In genomic region chr7:99553039-99553438, GRCh38 we compare ENCODE assay signal across 22 cellular contexts. TPM values are rescaled to one million over a fixed set of nuclear protein-coding genes. Genes with fewer than 3 reads are reported as not detected.
DNase-seq lines count a peak whose midpoint lies in the region; TF ChIP-seq lines count a peak whose summit lies in the region.
"Had no signal": no experiment of that assay in that cellular context is flagged by ENCODE, and none has a peak within 500 bp of the region (broad histone marks: within the 10 kb centered on the region; RNA-seq: fewer than 3 reads in every experiment).

No MANE protein-coding gene starts in this region.

- H3K9me3 Mint-ChIP-seq in activated naive CD8-positive, alpha-beta T cell (ENCODE audit: low read depth) = no peaks in the 10 kb centered on the region
- H3K9me3 Mint-ChIP-seq in activated naive CD8-positive, alpha-beta T cell treated with anti-CD3 and anti-CD28 coated beads for 36 hours = peaks cover 5% of the 10 kb centered on the region
- no peaks in the 10 kb centered on the region for H3K9me3 Mint-ChIP-seq in HFFc6
- H3K9me3 Mint-ChIP-seq in glutamatergic neuron (ENCODE audit: unreplicated experiment) = peaks cover 18% of the 10 kb centered on the region

- H3K27ac ChIP-seq in stomach smooth muscle (ENCODE audit: low read length) (peak overlapping the region; percentile 37), SJCRH30 (no peak overlapping the region)

- peaks cover 13 to 16% of the 10 kb centered on the region in 2 donors for H3K36me3 ChIP-seq in stomach smooth muscle (ENCODE audit: control insufficient read depth in 2 of 2, insufficient read depth in 2 of 2, low read length in 2 of 2)
- H3K36me3 ChIP-seq in SJCRH30 = peaks cover 6% of the 10 kb centered on the region; the same call in 1 of the 2 replicates
- H3K36me3 ChIP-seq: uterus had no signal

- H3K4me3 ChIP-seq in stomach smooth muscle (ENCODE audit: low read length in 2 of 2) = no peak overlapping the region
- no peak overlapping the region for H3K4me3 ChIP-seq in SJCRH30

- H3K27me3 ChIP-seq in stomach smooth muscle (ENCODE audit: control insufficient read depth in 1 of 2, insufficient read depth in 2 of 2, low read length in 2 of 2) = no peaks in the 10 kb centered on the region
- no peaks in the 10 kb centered on the region for H3K27me3 ChIP-seq in SJCRH30
- H3K27me3 ChIP-seq: heart left ventricle, uterus had no signal

- no peak for DNase-seq in activated naive CD8-positive, alpha-beta T cell treated with anti-CD3 and anti-CD28 coated beads for 36 hours
- DNase-seq in HFFc6 (no peak), glutamatergic neuron (no peak), NCI-H2196 treated with DMSO at 0.1 percent for 48 hours (lab: John Stamatoyannopoulos, UW; ENCODE audit: unreplicated experiment) (no peak), SIG-M5 treated with dmso at 0.1 percent for 504 hours (lab: John Stamatoyannopoulos, UW; ENCODE audit: unreplicated experiment) (no peak), SJCRH30 (no peak)
- DNase-seq: activated CD4-positive, alpha-beta T cell treated with anti-CD3 and anti-CD28 coated beads for 1 hour; activated effector memory CD4-positive, alpha-beta T cell treated with Interleukin-2 at 50 U/mL for 16 hours; caudate nucleus; CD4-positive, CD25-positive, alpha-beta regulatory T cell; DMS79 treated with DMSO at 0.1 percent for 48 hours; heart left ventricle; NCI-H1092; NCI-H187 treated with DMSO at 0.1 percent for 48 hours; NCI-H226; NCI-H748 treated with DMSO at 0.1 percent for 48 hours; psoas muscle; stimulated activated CD4-positive, alpha-beta T cell treated with anti-CD3 and anti-CD28 coated beads, Interleukin-1b, Interleukin-23, amount 100 ng/mL, for 48 hours; uterus had no signal

- peak overlapping the region; percentile 59 for H3K27ac Mint-ChIP-seq in activated naive CD8-positive, alpha-beta T cell
- H3K27ac Mint-ChIP-seq in activated naive CD8-positive, alpha-beta T cell treated with anti-CD3 and anti-CD28 coated beads for 36 hours = no peak overlapping the region
- H3K27ac Mint-ChIP-seq in HFFc6 = no peak overlapping the region
- no peak overlapping the region for H3K27ac Mint-ChIP-seq in glutamatergic neuron (ENCODE audit: unreplicated experiment)

- H3K4me3 Mint-ChIP-seq in activated naive CD8-positive, alpha-beta T cell = peak overlapping the region; percentile 56
- no peak overlapping the region for H3K4me3 Mint-ChIP-seq in activated naive CD8-positive, alpha-beta T cell treated with anti-CD3 and anti-CD28 coated beads for 36 hours
- peak overlapping the region; percentile 13; the same call in 1 of the 2 replicates for H3K4me3 Mint-ChIP-seq in HFFc6
- H3K4me3 Mint-ChIP-seq in glutamatergic neuron (ENCODE audit: unreplicated experiment) = peak overlapping the region; percentile 66

- H3K4me1 ChIP-seq in stomach smooth muscle (ENCODE audit: control insufficient read depth, insufficient read depth, low read length) (peaks cover 18% of the 10 kb centered on the region), SJCRH30 (peaks cover 4% of the 10 kb centered on the region; the same call in 1 of the 2 replicates)

- TF ChIP-seq CTCF in HFFc6 (IDR thresholded peaks at IDR 0.05) (no peak), glutamatergic neuron (IDR thresholded peaks at IDR 0.05; ENCODE audit: partially characterized antibody, unreplicated experiment) (no peak)

- H3K27me3 Mint-ChIP-seq in activated naive CD8-positive, alpha-beta T cell = no peaks in the 10 kb centered on the region
- H3K27me3 Mint-ChIP-seq in activated naive CD8-positive, alpha-beta T cell treated with anti-CD3 and anti-CD28 coated beads for 36 hours = no peaks in the 10 kb centered on the region
- H3K27me3 Mint-ChIP-seq in HFFc6 (ENCODE audit: insufficient read depth) (no peaks in the 10 kb centered on the region), glutamatergic neuron (ENCODE audit: unreplicated experiment) (peaks cover 9% of the 10 kb centered on the region)

- no peaks in the 10 kb centered on the region for H3K9me3 ChIP-seq in stomach smooth muscle (ENCODE audit: control insufficient read depth in 2 of 2, low read length in 2 of 2)
- H3K9me3 ChIP-seq in SJCRH30 (replicated peaks) = no peaks in the 10 kb centered on the region

- H3K4me1 Mint-ChIP-seq in activated naive CD8-positive, alpha-beta T cell (ENCODE audit: low read depth) = peaks cover 54% of the 10 kb centered on the region
- peaks cover 34% of the 10 kb centered on the region for H3K4me1 Mint-ChIP-seq in activated naive CD8-positive, alpha-beta T cell treated with anti-CD3 and anti-CD28 coated beads for 36 hours
- H3K4me1 Mint-ChIP-seq in HFFc6 (ENCODE audit: low read depth) = peaks cover 26% of the 10 kb centered on the region
- H3K4me1 Mint-ChIP-seq in glutamatergic neuron (ENCODE audit: low read depth, unreplicated experiment) = peaks cover 10% of the 10 kb centered on the region

- H3K9ac ChIP-seq in stomach smooth muscle (ENCODE audit: low read length in 2 of 2) = no peak overlapping the region

- H3K36me3 Mint-ChIP-seq in activated naive CD8-positive, alpha-beta T cell = peaks cover 17% of the 10 kb centered on the region
- H3K36me3 Mint-ChIP-seq in activated naive CD8-positive, alpha-beta T cell treated with anti-CD3 and anti-CD28 coated beads for 36 hours = peaks cover 58% of the 10 kb centered on the region
- H3K36me3 Mint-ChIP-seq in HFFc6 (ENCODE audit: low read depth) = peaks cover 43% of the 10 kb centered on the region
- peaks cover 9% of the 10 kb centered on the region for H3K36me3 Mint-ChIP-seq in glutamatergic neuron (ENCODE audit: unreplicated experiment)

RNA-seq across cellular contexts. Expression of gene FAM200A, which starts 1.1 kb away (rescaled TPM):
- total RNA-seq in activated naive CD8-positive, alpha-beta T cell treated with anti-CD3 and anti-CD28 coated beads for 36 hours = 1 to 10 TPM; 5.6 to 6.0 TPM
- total RNA-seq in HFFc6 (2021; fragmentation: NEBNext Ultra II Directional; extraction: Animal tissue kit (Norgen Biotek cat#: 25700)) = 1 to 10 TPM; 3.6 to 5.5 (median 5.3) TPM
- total RNA-seq in glutamatergic neuron (ENCODE audit: unreplicated experiment) = 8.1 TPM
- 13.9 and 15.0 TPM in 2 replicates for total RNA-seq in SJCRH30 (2014; rRNA removed; shearing (Covaris generic))

RNA-seq across cellular contexts. Expression of gene ZNF655, which starts 5.4 kb away (rescaled TPM):
- 10 to 100 TPM; 57.5 to 58.9 TPM for total RNA-seq in activated naive CD8-positive, alpha-beta T cell treated with anti-CD3 and anti-CD28 coated beads for 36 hours
- total RNA-seq in HFFc6 (2021; fragmentation: NEBNext Ultra II Directional; extraction: Animal tissue kit (Norgen Biotek cat#: 25700)) = 10 to 100 TPM; 38.6 to 50.0 (median 43.5) TPM
- total RNA-seq in glutamatergic neuron (ENCODE audit: unreplicated experiment) = 74.0 TPM
- total RNA-seq in SJCRH30 (2014; rRNA removed; shearing (Covaris generic)) = 64.3 and 79.9 TPM in 2 replicates

RNA-seq across cellular contexts. Expression of gene TMEM225B, which starts 45.0 kb away (rescaled TPM):
- under 1 TPM; 0.42 to 0.70 TPM for total RNA-seq in activated naive CD8-positive, alpha-beta T cell treated with anti-CD3 and anti-CD28 coated beads for 36 hours
- 1 to 10 TPM in 1 of 6 experiments, under 1 TPM in 5; 0.24 to 1.4 (median 0.52) TPM for total RNA-seq in HFFc6 (2021; fragmentation: NEBNext Ultra II Directional; extraction: Animal tissue kit (Norgen Biotek cat#: 25700))
- 0.66 TPM for total RNA-seq in glutamatergic neuron (ENCODE audit: unreplicated experiment)
- total RNA-seq in SJCRH30 (2014; rRNA removed; shearing (Covaris generic)) = 0.32 and 0.61 TPM in 2 replicates
- total RNA-seq: LHCN-M2 had no signal

RNA-seq across cellular contexts. Expression of gene ZKSCAN5, which starts 48.6 kb away (rescaled TPM):
- 1 to 10 TPM; 8.0 to 8.3 TPM for total RNA-seq in activated naive CD8-positive, alpha-beta T cell treated with anti-CD3 and anti-CD28 coated beads for 36 hours
- total RNA-seq in HFFc6 (2021; fragmentation: NEBNext Ultra II Directional; extraction: Animal tissue kit (Norgen Biotek cat#: 25700)) = 10 to 100 TPM in 5 of 6 experiments, 1 to 10 TPM in 1; 10.0 to 12.8 (median 11.3) TPM
- total RNA-seq in glutamatergic neuron (ENCODE audit: unreplicated experiment) = 18.7 TPM
- total RNA-seq in SJCRH30 (2014; rRNA removed; shearing (Covaris generic)) = 18.9 and 19.5 TPM in 2 replicates

RNA-seq across cellular contexts. Expression of gene ZNF394, which starts 53.0 kb away (rescaled TPM):
- 10 to 100 TPM; 26.1 to 27.5 TPM for total RNA-seq in activated naive CD8-positive, alpha-beta T cell treated with anti-CD3 and anti-CD28 coated beads for 36 hours
- 10 to 100 TPM; 12.7 to 15.1 (median 14.4) TPM for total RNA-seq in HFFc6 (2021; fragmentation: NEBNext Ultra II Directional; extraction: Animal tissue kit (Norgen Biotek cat#: 25700))
- 19.9 TPM for total RNA-seq in glutamatergic neuron (ENCODE audit: unreplicated experiment)
- 25.4 and 29.7 TPM in 2 replicates for total RNA-seq in SJCRH30 (2014; rRNA removed; shearing (Covaris generic))
